ENCODE assay signal across 9 cellular contexts in the genomic region with DNA sequence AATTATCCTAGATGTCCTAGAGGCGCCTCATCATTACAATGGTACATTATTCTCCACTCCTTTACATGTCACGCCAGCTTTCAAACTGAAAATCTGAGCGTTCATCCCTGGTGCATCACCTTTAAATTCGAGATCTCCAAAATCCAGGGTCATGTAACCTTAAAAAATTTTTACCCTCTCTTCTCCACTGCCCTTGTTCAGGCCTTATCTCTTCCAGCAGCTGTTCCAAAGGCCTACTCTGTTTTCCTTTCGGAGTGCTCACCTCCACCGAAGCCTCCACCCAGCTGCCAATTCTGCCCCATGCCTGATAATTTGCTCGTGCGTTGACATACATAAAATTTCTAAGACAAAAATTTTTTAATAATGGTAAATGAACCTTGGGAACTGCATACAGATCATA. TPM values are rescaled to one million over a fixed set of nuclear protein-coding genes. Genes with fewer than 3 reads are reported as not detected.
DNase-seq lines count a peak whose midpoint lies in the region; ATAC-seq, FAIRE-seq and TF ChIP-seq lines count a peak whose summit lies in the region.
"Had no signal": no experiment of that assay in that cellular context is flagged by ENCODE, and none has a peak within 500 bp of the region (broad histone marks: within the 10 kb centered on the region; RNA-seq: fewer than 3 reads in every experiment).

No MANE protein-coding gene starts in this region.

- peak overlapping the region; percentile 59 for H3K4me3 ChIP-seq in iPS-15b (ENCODE audit: low read depth, low read length)
- peak overlapping the region; percentile 92 for H3K4me3 ChIP-seq in suprapubic skin

- H3K9ac ChIP-seq in iPS-15b (ENCODE audit: low read depth, low read length), result peak overlapping the region; percentile 83

- no peak for TF ChIP-seq EP300 in suprapubic skin (IDR thresholded peaks at IDR 0.05)

- ATAC-seq in WTC11 (no peak), GM18517 (IDR thresholded peaks at IDR 0.05; ENCODE audit: unreplicated experiment) (no peak)

- peak overlapping the region; percentile 90 for H3K27ac Mint-ChIP-seq in activated naive CD4-positive, alpha-beta T cell treated with anti-CD3 and anti-CD28 coated beads for 36 hours
- no peak overlapping the region; the same call in 1 of the 2 replicates for H3K27ac Mint-ChIP-seq in WTC11

- H3K4me1 ChIP-seq in iPS-15b (ENCODE audit: control insufficient read depth, insufficient read depth, low read length) (peaks cover 4% of the 10 kb centered on the region), suprapubic skin (peaks cover 26% of the 10 kb centered on the region)

- no peaks in the 10 kb centered on the region for H3K9me3 Mint-ChIP-seq in activated naive CD4-positive, alpha-beta T cell treated with anti-CD3 and anti-CD28 coated beads for 36 hours
- H3K9me3 Mint-ChIP-seq in WTC11, result no peaks in the 10 kb centered on the region

- peaks cover 3% of the 10 kb centered on the region for H3K36me3 ChIP-seq in iPS-15b (ENCODE audit: control insufficient read depth, insufficient read depth, low read length)
- peaks cover 6% of the 10 kb centered on the region for H3K36me3 ChIP-seq in suprapubic skin

- no peak for FAIRE-seq in frontal cortex (lab: Jason Lieb, UNC)
- FAIRE-seq: G401.6 had no signal

- H3K36me3 Mint-ChIP-seq in activated naive CD4-positive, alpha-beta T cell treated with anti-CD3 and anti-CD28 coated beads for 36 hours (ENCODE audit: low read depth), result peaks cover 30% of the 10 kb centered on the region
- H3K36me3 Mint-ChIP-seq in WTC11, result peaks cover 24% of the 10 kb centered on the region

- peaks cover 22% of the 10 kb centered on the region for H3K4me1 Mint-ChIP-seq in activated naive CD4-positive, alpha-beta T cell treated with anti-CD3 and anti-CD28 coated beads for 36 hours (ENCODE audit: low read depth)
- peaks cover 26% of the 10 kb centered on the region for H3K4me1 Mint-ChIP-seq in WTC11

- peak overlapping the region; percentile 95 for H3K4me3 Mint-ChIP-seq in activated naive CD4-positive, alpha-beta T cell treated with anti-CD3 and anti-CD28 coated beads for 36 hours
- peak overlapping the region; percentile 91 for H3K4me3 Mint-ChIP-seq in WTC11

- intact Hi-C loops in activated naive CD4-positive, alpha-beta T cell treated with anti-CD3 and anti-CD28 coated beads for 36 hours (cut with micrococcal nuclease), result loop anchor here (10.0 kb wide), 1 partner anchor 1039 kb away; the partner anchor contains the start of gene TENT2

- no peak overlapping the region for H3K27ac ChIP-seq in suprapubic skin

- H3K27me3 Mint-ChIP-seq in activated naive CD4-positive, alpha-beta T cell treated with anti-CD3 and anti-CD28 coated beads for 36 hours (ENCODE audit: low read depth), result no peaks in the 10 kb centered on the region
- H3K27me3 Mint-ChIP-seq in WTC11 (ENCODE audit: low read depth), result no peaks in the 10 kb centered on the region

- no peaks in the 10 kb centered on the region for H3K27me3 ChIP-seq in iPS-15b (ENCODE audit: control insufficient read depth, insufficient read depth, low read length)
- H3K27me3 ChIP-seq in suprapubic skin, result no peaks in the 10 kb centered on the region

- POLR2A ChIA-PET in WTC11 (lab: Charles Lee), result interaction anchor here (0.6 kb wide), 1 partner anchor 14 kb away, joined by 3 read pairs; no protein-coding TSS in a partner anchor

- DNase-seq in activated naive CD4-positive, alpha-beta T cell treated with anti-CD3 and anti-CD28 coated beads for 36 hours, result no peak
- DNase-seq in activated naive CD4-positive, alpha-beta T cell treated with anti-CD3 and anti-CD28 coated beads, Interleukin-2, amount 50 U/mL, for 16 hours, result no peak
- DNase-seq in WTC11 (ENCODE audit: low spot score) (no peak), suprapubic skin (ENCODE audit: low spot score in 2 of 2) (no peak), frontal cortex (ENCODE audit: low spot score in 2 of 2) (no peak), NCI-H2227 treated with DMSO at 0.1 percent for 48 hours (lab: John Stamatoyannopoulos, UW) (no peak)

- no peaks in the 10 kb centered on the region for H3K9me3 ChIP-seq in iPS-15b (ENCODE audit: control insufficient read depth, insufficient read depth, low read length)
- H3K9me3 ChIP-seq in suprapubic skin, result no peaks in the 10 kb centered on the region

- 47% methylated on average over 8 of the region's 8 CpGs for WGBS in suprapubic skin

- TF ChIP-seq CTCF in WTC11 (IDR thresholded peaks at IDR 0.05) (no peak), suprapubic skin (IDR thresholded peaks at IDR 0.05) (no peak)

- CTCF ChIA-PET in activated naive CD4-positive, alpha-beta T cell treated with anti-CD3 and anti-CD28 coated beads for 36 hours (lab: Charles Lee), result no interaction called here
- CTCF ChIA-PET in WTC11 (lab: Charles Lee), result interaction anchor here (0.9 to 1.7 kb wide), 3 partner anchors 19 to 307 kb away, joined by 3 to 7 read pairs (median 3); no protein-coding TSS in a partner anchor

- no peak for TF ChIP-seq POLR2A in suprapubic skin (IDR thresholded peaks at IDR 0.05)

TF ChIP-seq in WTC11, 78 proteins besides CTCF, POLR2A, EP300 and RAD21:
- TF ChIP-seq ZNF317 (CRISPR knock-in tag; IDR thresholded peaks at IDR 0.05; ENCODE audit: borderline replicate concordance, low read depth), result no peak
- TF ChIP-seq ELF4 (CRISPR knock-in tag; IDR thresholded peaks at IDR 0.05; ENCODE audit: low read depth), result no peak
- no peak for TF ChIP-seq CDX4 (CRISPR knock-in tag; IDR thresholded peaks at IDR 0.05; ENCODE audit: borderline replicate concordance)
- TF ChIP-seq TCF7 (CRISPR knock-in tag; IDR thresholded peaks at IDR 0.05; ENCODE audit: low read depth), result no peak
- no peak for TF ChIP-seq TP53 (CRISPR knock-in tag; IDR thresholded peaks at IDR 0.05)
- TF ChIP-seq, protein P1, sequence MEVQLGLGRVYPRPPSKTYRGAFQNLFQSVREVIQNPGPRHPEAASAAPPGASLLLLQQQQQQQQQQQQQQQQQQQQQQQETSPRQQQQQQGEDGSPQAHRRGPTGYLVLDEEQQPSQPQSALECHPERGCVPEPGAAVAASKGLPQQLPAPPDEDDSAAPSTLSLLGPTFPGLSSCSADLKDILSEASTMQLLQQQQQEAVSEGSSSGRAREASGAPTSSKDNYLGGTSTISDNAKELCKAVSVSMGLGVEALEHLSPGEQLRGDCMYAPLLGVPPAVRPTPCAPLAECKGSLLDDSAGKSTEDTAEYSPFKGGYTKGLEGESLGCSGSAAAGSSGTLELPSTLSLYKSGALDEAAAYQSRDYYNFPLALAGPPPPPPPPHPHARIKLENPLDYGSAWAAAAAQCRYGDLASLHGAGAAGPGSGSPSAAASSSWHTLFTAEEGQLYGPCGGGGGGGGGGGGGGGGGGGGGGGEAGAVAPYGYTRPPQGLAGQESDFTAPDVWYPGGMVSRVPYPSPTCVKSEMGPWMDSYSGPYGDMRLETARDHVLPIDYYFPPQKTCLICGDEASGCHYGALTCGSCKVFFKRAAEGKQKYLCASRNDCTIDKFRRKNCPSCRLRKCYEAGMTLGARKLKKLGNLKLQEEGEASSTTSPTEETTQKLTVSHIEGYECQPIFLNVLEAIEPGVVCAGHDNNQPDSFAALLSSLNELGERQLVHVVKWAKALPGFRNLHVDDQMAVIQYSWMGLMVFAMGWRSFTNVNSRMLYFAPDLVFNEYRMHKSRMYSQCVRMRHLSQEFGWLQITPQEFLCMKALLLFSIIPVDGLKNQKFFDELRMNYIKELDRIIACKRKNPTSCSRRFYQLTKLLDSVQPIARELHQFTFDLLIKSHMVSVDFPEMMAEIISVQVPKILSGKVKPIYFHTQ (CRISPR knock-in tag; IDR thresholded peaks at IDR 0.05), result no peak
- no peak for TF ChIP-seq ZNF423 (CRISPR knock-in tag; IDR thresholded peaks at IDR 0.05)
- TF ChIP-seq NR1H2 (CRISPR knock-in tag; IDR thresholded peaks at IDR 0.05), result no peak

RNA-seq across cellular contexts. Expression of gene MSH3, which starts 1.0 kb away (rescaled TPM):
- 10 to 100 TPM; 25.1 to 25.8 TPM for total RNA-seq in activated naive CD4-positive, alpha-beta T cell treated with anti-CD3 and anti-CD28 coated beads for 36 hours
- total RNA-seq in WTC11 (2021) (14.6 to 17.6 TPM (median 16.7 TPM) in 3 replicates), suprapubic skin (10 to 100 TPM; 11.0 to 15.0 (median 12.4) TPM), frontal cortex (32.6 TPM)

RNA-seq across cellular contexts. Expression of gene DHFR, which starts 1.3 kb away (rescaled TPM):
- total RNA-seq in activated naive CD4-positive, alpha-beta T cell treated with anti-CD3 and anti-CD28 coated beads for 36 hours, result 100 to 1,000 TPM; 107 to 112 TPM
- total RNA-seq in WTC11 (2021), result 64.0 to 68.0 TPM (median 64.4 TPM) in 3 replicates
- 1 to 10 TPM; 4.9 to 6.8 (median 5.1) TPM for total RNA-seq in suprapubic skin
- total RNA-seq in frontal cortex, result 20.4 TPM
